9 cellular contexts compared by ENCODE assay signal in the genomic region with DNA sequence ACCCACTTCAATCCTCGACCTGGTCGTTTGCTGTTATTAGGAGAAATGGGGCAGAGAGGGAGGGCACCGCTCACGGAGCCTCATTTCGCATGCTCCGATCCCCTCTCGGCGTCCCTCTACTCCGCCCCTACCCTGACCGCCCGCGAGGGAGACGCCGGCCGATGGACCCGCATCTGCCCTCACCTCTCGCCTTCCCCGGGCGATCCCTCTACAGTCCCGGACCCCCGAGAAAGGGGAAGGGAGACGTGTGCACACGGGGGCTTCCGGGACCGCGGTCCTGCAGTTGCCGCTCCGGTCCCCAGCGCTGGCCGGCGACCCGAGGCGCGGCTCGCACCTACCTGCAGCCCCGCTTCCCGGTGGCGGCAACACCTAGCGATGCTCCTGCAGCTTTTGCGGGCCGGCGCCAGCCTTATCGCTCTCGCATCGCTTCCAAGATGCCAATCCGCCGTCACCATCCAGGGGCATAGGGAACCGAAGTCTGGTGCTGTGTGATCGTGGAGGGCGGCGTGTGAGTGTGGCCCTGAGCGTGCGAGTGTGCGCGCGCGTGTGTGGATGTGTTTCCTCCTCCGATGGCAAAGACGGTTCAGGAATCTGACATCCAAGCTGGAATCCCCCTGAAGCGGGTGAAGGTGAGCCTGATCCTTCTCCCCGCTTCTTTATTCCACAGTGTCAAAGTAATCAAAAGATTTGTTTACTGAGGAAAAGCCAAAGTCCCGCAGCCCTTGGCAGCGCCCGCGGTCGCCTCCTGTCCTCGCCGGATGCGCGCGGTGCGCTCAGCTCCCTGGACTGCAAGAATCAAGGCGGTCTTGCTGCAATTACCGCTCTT.
DNase-seq lines count a peak whose midpoint lies in the region; ATAC-seq, FAIRE-seq and TF ChIP-seq lines count a peak whose summit lies in the region.
"Had no signal": no experiment of that assay in that cellular context is flagged by ENCODE, and none has a peak within 500 bp of the region (broad histone marks: within the 10 kb centered on the region; RNA-seq: fewer than 3 reads in every experiment).

No MANE protein-coding gene starts in this region.

- H3K79me2 ChIP-seq in endothelial cell of umbilical vein (ENCODE audit: control insufficient read depth, insufficient read depth, low read length), result no peaks in the 10 kb centered on the region

- TF ChIP-seq CTCF in BJ (IDR thresholded peaks at IDR 0.05; ENCODE audit: insufficient read depth, low read depth, low read length) (no peak), WI38 (IDR thresholded peaks at IDR 0.05; ENCODE audit: low read depth, low read length) (no peak), endothelial cell of umbilical vein (IDR thresholded peaks at IDR 0.05; ENCODE audit: extremely low read depth in 1 of 2, insufficient read depth in 1 of 2, low read depth in 1 of 2, low read length in 2 of 2) (no peak), nephron (IDR thresholded peaks at IDR 0.05; ENCODE audit: unreplicated experiment in 3 of 3) (no peak)

- ATAC-seq in HG02970 (IDR thresholded peaks at IDR 0.05; ENCODE audit: low FRiP score, unreplicated experiment), result no peak
- no peak for ATAC-seq in esophagus mucosa
- ATAC-seq in GM18517 (IDR thresholded peaks at IDR 0.05; ENCODE audit: unreplicated experiment), result no peak
- no peak for ATAC-seq in HG03139 (IDR thresholded peaks at IDR 0.05; ENCODE audit: unreplicated experiment)

- DNase-seq in BJ (ENCODE audit: low read depth), result no peak
- no peak for DNase-seq in endothelial cell of umbilical vein (ENCODE audit: low read depth, low spot score)

- peaks cover under 1% of the 10 kb centered on the region for H3K9me3 Mint-ChIP-seq in nephron

- no peak for TF ChIP-seq POLR2A in endothelial cell of umbilical vein (IDR thresholded peaks at IDR 0.05; ENCODE audit: low read depth, low read length)

- CTCF ChIA-PET in BJ (lab: Yijun Ruan, JAX) (interaction anchor here (0.9 to 2.5 kb wide), 3 partner anchors 19 to 67 kb away, joined by 3 to 11 read pairs (median 3); no protein-coding TSS in a partner anchor), endothelial cell of umbilical vein (lab: Charles Lee) (interaction anchor here (1.0 kb wide), 2 partner anchors 19 to 1690 kb away, joined by 3 read pairs; no protein-coding TSS in a partner anchor)

- H3K27me3 ChIP-seq in BJ (ENCODE audit: control insufficient read depth, insufficient read depth, low read length) (peaks cover 25% of the 10 kb centered on the region), endothelial cell of umbilical vein (ENCODE audit: control insufficient read depth in 2 of 2, insufficient read depth in 2 of 2, low read length in 2 of 2) (peaks cover 33 to 65% of the 10 kb centered on the region in 2 experiments)

- H3K36me3 ChIP-seq in BJ (ENCODE audit: control insufficient read depth, insufficient read depth, low read length), result no peaks in the 10 kb centered on the region
- H3K36me3 ChIP-seq in endothelial cell of umbilical vein (ENCODE audit: control insufficient read depth in 2 of 2, extremely low read depth in 1 of 2, insufficient read depth in 2 of 2, low read length in 2 of 2), result no peaks in the 10 kb centered on the region

- dilution Hi-C loops in endothelial cell of umbilical vein (cut with MboI; ENCODE audit: extremely low pct_ligation_motif_present, low sequenced_read_pairs), result no loop called here

- H2AFZ ChIP-seq in endothelial cell of umbilical vein (ENCODE audit: low read depth, low read length), result peak overlapping the region; percentile 48

- no peaks in the 10 kb centered on the region for H4K20me1 ChIP-seq in endothelial cell of umbilical vein (replicated peaks; ENCODE audit: control insufficient read depth, extremely low read depth, insufficient read depth, low read length)

- no TSS peak for BruUV-seq in endothelial cell of umbilical vein (replicated peaks; lab: Mats Ljungman, UMichigan)

- H3K36me3 Mint-ChIP-seq in nephron (ENCODE audit: low read depth), result no peaks in the 10 kb centered on the region

- FAIRE-seq in endothelial cell of umbilical vein (lab: Jason Lieb, UNC), result no peak
- FAIRE-seq: TTC549 had no signal

- H3K27ac Mint-ChIP-seq in nephron, result peak overlapping the region in 2 of 3 experiments; percentile 6 to 8

- H3K9me1 ChIP-seq in endothelial cell of umbilical vein (replicated peaks; ENCODE audit: control insufficient read depth, extremely low read depth, insufficient read depth, low read length), result no peaks in the 10 kb centered on the region

- intact Hi-C loops in endothelial cell of umbilical vein (cut with micrococcal nuclease), result loop anchor here (5.0 kb wide), 2 partner anchors 1699 to 1934 kb away; no protein-coding TSS in a partner anchor

- peak overlapping the region; percentile 0 for H3K4me2 ChIP-seq in endothelial cell of umbilical vein (ENCODE audit: insufficient read depth, low read length)

- peaks cover 17% of the 10 kb centered on the region for H3K4me1 Mint-ChIP-seq in nephron

- H3K4me3 Mint-ChIP-seq in nephron, result peak overlapping the region; percentile 80 to 88 (median 88)

- H3K9ac ChIP-seq in endothelial cell of umbilical vein (replicated peaks; ENCODE audit: extremely low read depth, insufficient read depth, low read length), result no peak overlapping the region

- H3K27me3 Mint-ChIP-seq in nephron (ENCODE audit: low read depth), result peaks cover 65% of the 10 kb centered on the region

- peak overlapping the region; percentile 23 for H3K4me3 ChIP-seq in BJ (ENCODE audit: low read depth, low read length)
- H3K4me3 ChIP-seq in WI38 (ENCODE audit: low read depth, low read length), result peak overlapping the region; percentile 48
- H3K4me3 ChIP-seq in endothelial cell of umbilical vein (replicated peaks in 1 of 3; ENCODE audit: insufficient read depth in 1 of 3, low read depth in 1 of 3, low read length in 3 of 3), result no peak overlapping the region

- H3K4me1 ChIP-seq in endothelial cell of umbilical vein (ENCODE audit: control insufficient read depth, extremely low read depth, insufficient read depth, low read length), result peaks cover 12% of the 10 kb centered on the region

- POLR2A ChIA-PET in BJ (lab: Charles Lee) (no interaction called here), endothelial cell of umbilical vein (lab: Charles Lee) (no interaction called here)

- H3K9me3 ChIP-seq in endothelial cell of umbilical vein (replicated peaks; ENCODE audit: control insufficient read depth, insufficient read depth, low read length), result no peaks in the 10 kb centered on the region

- no peak overlapping the region for H3K27ac ChIP-seq in endothelial cell of umbilical vein (ENCODE audit: insufficient read depth, low read depth, low read length)

TF ChIP-seq in endothelial cell of umbilical vein, 7 proteins besides CTCF, POLR2A, EP300 and RAD21:
- TF ChIP-seq MYC (IDR thresholded peaks at IDR 0.05; ENCODE audit: low read depth, low read length) (no peak), POLR2AphosphoS5 (IDR thresholded peaks at IDR 0.05; ENCODE audit: insufficient read depth, low read depth, low read length) (no peak), EZH2 (IDR thresholded peaks at IDR 0.05; ENCODE audit: borderline replicate concordance, low read depth, low read length, severe bottlenecking) (peak; percentile 94)
- TF ChIP-seq, protein P1, sequence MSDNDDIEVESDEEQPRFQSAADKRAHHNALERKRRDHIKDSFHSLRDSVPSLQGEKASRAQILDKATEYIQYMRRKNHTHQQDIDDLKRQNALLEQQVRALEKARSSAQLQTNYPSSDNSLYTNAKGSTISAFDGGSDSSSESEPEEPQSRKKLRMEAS (IDR thresholded peaks at IDR 0.05; ENCODE audit: insufficient read depth, insufficient read length), result no peak

Comparison
In these comparisons a context has a peak if more than half of its experiments do, and no peak if none do; other contexts are left out.
1. H3K4me3 ChIP-seq: peak in BJ (single experiment) and WI38 (single experiment); none in endothelial cell of umbilical vein (0 of 3).